In the genomic region with DNA sequence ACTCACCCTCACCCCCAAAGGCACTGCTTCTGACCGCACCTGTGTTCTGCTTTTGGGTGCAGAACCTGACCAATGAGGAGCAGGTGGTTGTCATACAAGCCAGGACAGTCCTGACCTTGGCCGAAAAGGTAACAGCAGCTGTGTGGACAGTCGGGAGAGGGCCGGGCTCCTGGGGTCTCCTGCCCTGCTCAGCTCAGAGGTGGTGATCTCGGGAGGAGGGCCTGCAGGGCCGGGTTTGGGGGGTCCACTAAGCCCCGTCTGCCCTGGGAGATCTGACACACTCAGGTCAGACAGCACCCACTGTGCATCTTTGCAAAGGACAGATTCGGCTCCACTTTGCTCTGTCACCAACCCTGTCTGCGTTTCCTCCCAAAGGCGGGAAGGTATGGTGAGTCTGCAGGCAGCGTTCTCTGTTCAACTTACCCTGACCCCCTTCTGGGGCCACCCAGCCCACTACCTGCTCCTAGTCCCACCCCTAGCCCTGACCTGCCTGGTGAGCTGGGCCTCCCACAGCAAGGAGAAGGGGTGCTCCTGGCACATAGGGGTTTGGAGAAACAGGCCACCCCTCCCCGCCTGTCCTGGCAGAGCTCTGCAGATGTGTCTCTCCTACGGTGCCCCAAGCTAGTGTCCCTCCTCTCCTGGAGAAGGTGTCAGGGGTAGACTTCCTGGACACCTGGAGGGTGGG, we compare ENCODE assay signal across 22 cellular contexts. TPM values are rescaled to one million over a fixed set of nuclear protein-coding genes. Genes with fewer than 3 reads are reported as not detected.
DNase-seq lines count a peak whose midpoint lies in the region; ATAC-seq and TF ChIP-seq lines count a peak whose summit lies in the region.
"Had no signal": no experiment of that assay in that cellular context is flagged by ENCODE, and none has a peak within 500 bp of the region (broad histone marks: within the 10 kb centered on the region; RNA-seq: fewer than 3 reads in every experiment).

No MANE protein-coding gene starts in this region.

- no peaks in the 10 kb centered on the region for H3K4me1 Mint-ChIP-seq in CD14-positive monocyte

- H3K27ac ChIP-seq in right atrium auricular region, result no peak overlapping the region
- no peak overlapping the region for H3K27ac ChIP-seq in psoas muscle
- H3K27ac ChIP-seq: 22Rv1 had no signal

- DNase-seq in Right ventricle myocardium inferior (ENCODE audit: missing footprints), result peak; percentile 45
- DNase-seq in right atrium auricular region (ENCODE audit: low spot score), result no peak
- peak; percentile 29 for DNase-seq in CD14-positive monocyte (ENCODE audit: low spot score)
- peak; percentile 5 for DNase-seq in left ventricle myocardium superior
- peak; percentile 8 to 33 for DNase-seq in psoas muscle
- no peak for DNase-seq in ACHN
- no peak for DNase-seq in medulla oblongata (ENCODE audit: extremely low spot score)
- DNase-seq: BE2C, DMS153, IMR-90, KG1, MG63, NCI-H1105 treated with DMSO at 0.1 percent for 48 hours, NCI-H146, NCI-H2029, NCI-H446, NCI-H524 treated with DMSO at 0.1 percent for 48 hours, NCI-H774, PC-3, SHP77 had no signal

- H3K36me3 ChIP-seq in right atrium auricular region, result no peaks in the 10 kb centered on the region
- peaks cover 0 to 6% of the 10 kb centered on the region in 2 donors for H3K36me3 ChIP-seq in psoas muscle (ENCODE audit: insufficient read depth in 1 of 2, low read depth in 1 of 2)
- H3K36me3 ChIP-seq: BE2C, MG63 had no signal

- no peaks in the 10 kb centered on the region for H3K9me3 Mint-ChIP-seq in CD14-positive monocyte

- H3K9me3 ChIP-seq in right atrium auricular region (no peaks in the 10 kb centered on the region), psoas muscle (no peaks in the 10 kb centered on the region)
- H3K9me3 ChIP-seq: BE2C, MG63 had no signal

- H3K36me3 Mint-ChIP-seq in CD14-positive monocyte, result no peaks in the 10 kb centered on the region

- H3K4me3 ChIP-seq in right atrium auricular region (no peak overlapping the region), psoas muscle (no peak overlapping the region)
- H3K4me3 ChIP-seq: MG63 had no signal

- in situ Hi-C loops in ACHN (cut with HindIII; ENCODE audit: low pct_ligation_motif_present, low pct_unique_long_range_greater_than_20kb, low sequenced_read_pairs), result no loop called here

- WGBS in psoas muscle, 3 donors, result 71 to 82% (median 80%) methylated on average over 13 of the region's 13 CpGs

- no peaks in the 10 kb centered on the region for H3K27me3 ChIP-seq in right atrium auricular region
- no peaks in the 10 kb centered on the region for H3K27me3 ChIP-seq in psoas muscle (ENCODE audit: insufficient read depth in 3 of 3, low read length in 2 of 3)
- H3K27me3 ChIP-seq: BE2C, MG63 had no signal

- peak overlapping the region in 1 of 7 donors; percentile 43 for H3K27ac Mint-ChIP-seq in CD14-positive monocyte

- no peak overlapping the region for H3K4me3 Mint-ChIP-seq in CD14-positive monocyte

- H3K4me1 ChIP-seq in right atrium auricular region (no peaks in the 10 kb centered on the region), psoas muscle (no peaks in the 10 kb centered on the region)
- H3K4me1 ChIP-seq: BE2C had no signal

- intact Hi-C loops in Right ventricle myocardium inferior (cut with DNase I), result no loop called here
- intact Hi-C loops in CD14-positive monocyte (cut with micrococcal nuclease), result no loop called here
- intact Hi-C loops in left ventricle myocardium superior (cut with micrococcal nuclease), result no loop called here
- intact Hi-C loops in psoas muscle (cut with DNase I), result no loop called here

- peaks cover 0 to 3% (median 0%) of the 10 kb centered on the region in 3 donors for H3K27me3 Mint-ChIP-seq in CD14-positive monocyte (ENCODE audit: low read depth in 3 of 3)

- ATAC-seq in Right ventricle myocardium inferior, result no peak
- no peak for ATAC-seq in left ventricle myocardium superior
- ATAC-seq in psoas muscle, result no peak
- ATAC-seq: HCT116, PC-3 had no signal

- no peak for TF ChIP-seq CTCF in right atrium auricular region (IDR thresholded peaks at IDR 0.05)
- TF ChIP-seq CTCF in CD14-positive monocyte (IDR thresholded peaks at IDR 0.05), result no peak
- no peak for TF ChIP-seq CTCF in psoas muscle (IDR thresholded peaks at IDR 0.05)

RNA-seq across cellular contexts. Expression of a gene that starts 33.7 kb away (rescaled TPM):
- total RNA-seq in Right ventricle myocardium inferior (24.9 TPM), right atrium auricular region (1 to 10 TPM; 3.4 to 4.1 TPM), left ventricle myocardium superior (45.2 TPM), psoas muscle (1 to 10 TPM in 1 of 4 donors, under 1 TPM in 3; 0.82 to 1.4 (median 0.85) TPM)
- polyA plus RNA-seq in CD14-positive monocyte (not detected), psoas muscle (under 1 TPM; 0.30 to 0.39 (median 0.36) TPM)

Comparison
In these comparisons a context has a peak if more than half of its experiments do, and no peak if none do; other contexts are left out.
1. DNase-seq: peak in Right ventricle myocardium inferior (single experiment), CD14-positive monocyte (single experiment), left ventricle myocardium superior (single experiment) and psoas muscle (2 of 2); none in right atrium auricular region (single experiment), ACHN (single experiment) and medulla oblongata (single experiment).